ENCODE assay signal across 26 cellular contexts in genomic region chr1:177126267-177126666, GRCh38. TPM values are rescaled to one million over a fixed set of nuclear protein-coding genes. Genes with fewer than 3 reads are reported as not detected.
"Had no signal": no experiment of that assay in that cellular context is flagged by ENCODE, and none has a peak within 500 bp of the region (broad histone marks: within the 10 kb centered on the region; RNA-seq: fewer than 3 reads in every experiment).

No MANE protein-coding gene starts in this region.

- DNase-seq: naive thymus-derived CD8-positive, alpha-beta T cell; nephron progenitor cell; nucleus accumbens; pancreas; right cardiac atrium; right lobe of liver; sigmoid colon; small intestine; stimulated activated CD4-positive, alpha-beta T cell treated with anti-CD3 and anti-CD28 coated beads, Interleukin-15, amount 100 ng/mL, for 24 hours; stimulated activated CD4-positive, alpha-beta T cell treated with anti-CD3 and anti-CD28 coated beads, Interleukin-2, amount 100 ng/mL, for 24 hours; stimulated activated CD4-positive, alpha-beta T cell treated with anti-CD3 and anti-CD28 coated beads, Interleukin-2, amount 100 ng/mL, for 48 hours; stimulated activated CD4-positive, alpha-beta T cell treated with anti-CD3 and anti-CD28 coated beads, Interleukin-4, amount 100 ng/mL, for 24 hours; stimulated activated naive B cell treated with anti-CD40 and anti-IgM and Interleukin-4, amounts not matched to agents 10 μg/mL and 1 μg/mL and 100 μg/mL, for 72 hours; stimulated activated naive CD4-positive, alpha-beta T cell treated with Interleukin-2 at 50 U/mL for 16 hours; stomach; testis; tibial artery; transverse colon; upper lobe of right lung; uterus had no signal

- H3K36me3 ChIP-seq: neutrophil, pancreas, prostate gland, right lobe of liver, sigmoid colon, stomach, suprapubic skin, tibial artery, transverse colon, upper lobe of right lung, uterus had no signal

- H3K9me3 ChIP-seq: neutrophil, pancreas, prostate gland, right lobe of liver, sigmoid colon, stomach, suprapubic skin, testis, tibial artery, transverse colon, upper lobe of right lung, uterus had no signal

- FAIRE-seq: pancreas, small intestine had no signal

- H3K4me1 ChIP-seq: pancreas, prostate gland, right lobe of liver, sigmoid colon, stomach, suprapubic skin, testis, tibial artery, transverse colon, upper lobe of right lung, uterus had no signal

- H3K27ac ChIP-seq: neutrophil, pancreas, prostate gland, right lobe of liver, sigmoid colon, stomach, suprapubic skin, testis, tibial artery, transverse colon, upper lobe of right lung, uterus had no signal

- H3K27me3 ChIP-seq: neutrophil, pancreas, right lobe of liver, sigmoid colon, stomach, suprapubic skin, testis, transverse colon, upper lobe of right lung, uterus had no signal

- H3K4me3 ChIP-seq: pancreas, prostate gland, right lobe of liver, sigmoid colon, stomach, suprapubic skin, testis, tibial artery, transverse colon, upper lobe of right lung, uterus had no signal

RNA-seq across cellular contexts. Expression of gene ASTN1, which starts 38.2 kb away (rescaled TPM):
- total RNA-seq: naive thymus-derived CD8-positive, alpha-beta T cell; natural killer cell treated with Interleukin-12 subunit alpha and Interleukin-12 subunit beta and Interleukin-15 and Interleukin-18, amount 100 ng/mL, for 72 hours; osteocyte had no signal
- polyA plus RNA-seq: naive thymus-derived CD8-positive, alpha-beta T cell had no signal

RNA-seq across cellular contexts. Expression of gene BRINP2, which starts 44.5 kb away (rescaled TPM):
- total RNA-seq: naive thymus-derived CD8-positive, alpha-beta T cell; natural killer cell treated with Interleukin-12 subunit alpha and Interleukin-12 subunit beta and Interleukin-15 and Interleukin-18, amount 100 ng/mL, for 72 hours; osteocyte; pulmonary artery endothelial cell; transverse colon; upper lobe of right lung had no signal
- polyA plus RNA-seq: naive thymus-derived CD8-positive, alpha-beta T cell had no signal
